ENCODE assay signal across 28 cellular contexts in the genomic region with DNA sequence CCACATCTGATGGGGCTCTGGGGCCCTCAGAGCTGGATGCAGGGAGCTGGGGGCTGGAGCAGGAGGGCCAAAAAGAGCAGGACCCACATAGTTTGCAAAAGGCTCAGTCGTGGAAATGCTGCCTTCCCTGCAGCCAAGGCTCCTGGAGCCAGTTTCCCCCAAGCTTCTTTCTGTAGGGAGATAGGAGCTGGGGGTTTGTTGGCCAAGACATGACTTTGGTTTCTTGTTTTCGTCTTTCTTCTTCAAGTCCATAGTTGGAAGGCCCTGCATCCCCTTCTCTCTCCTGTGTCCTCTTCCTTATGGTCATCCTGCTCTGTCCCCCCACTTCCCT. TPM values are rescaled to one million over a fixed set of nuclear protein-coding genes. Genes with fewer than 3 reads are reported as not detected.
A peak's percentile ranks its signal among the peaks of the same experiment; 100 is the strongest.
DNase-seq lines count a peak whose midpoint lies in the region; ATAC-seq and TF ChIP-seq lines count a peak whose summit lies in the region.
"Had no signal": no experiment of that assay in that cellular context is flagged by ENCODE, and none has a peak within 500 bp of the region (broad histone marks: within the 10 kb centered on the region; RNA-seq: fewer than 3 reads in every experiment).

No MANE protein-coding gene starts in this region.

- H3K4me1 ChIP-seq in psoas muscle (peaks cover 20% of the 10 kb centered on the region), body of pancreas (peaks cover 21% of the 10 kb centered on the region)
- H3K4me1 ChIP-seq: BE2C had no signal

- no peak for ATAC-seq in natural killer cell treated with Interleukin-12 subunit alpha and Interleukin-12 subunit beta and Interleukin-15 and Interleukin-18, amount 100 ng/mL, for 72 hours
- ATAC-seq in natural killer cell (no peak), psoas muscle (no peak), body of pancreas (no peak)

- H3K4me3 ChIP-seq in psoas muscle (no peak overlapping the region), body of pancreas (no peak overlapping the region)
- H3K4me3 ChIP-seq: PC-9 had no signal

- peak overlapping the region; percentile 51 for H3K27ac ChIP-seq in psoas muscle
- no peak overlapping the region for H3K27ac ChIP-seq in body of pancreas
- H3K27ac ChIP-seq: KMS-11, PC-9 had no signal

- peaks cover 15% of the 10 kb centered on the region for H3K27me3 Mint-ChIP-seq in activated naive CD4-positive, alpha-beta T cell treated with anti-CD3 and anti-CD28 coated beads, Interleukin-2, amount 10 ng/mL, durations not matched to agents 7 days and 5 days
- H3K27me3 Mint-ChIP-seq in activated naive CD4-positive, alpha-beta T cell treated with anti-CD3 and anti-CD28 coated beads for 36 hours (ENCODE audit: low read depth), result no peaks in the 10 kb centered on the region
- H3K27me3 Mint-ChIP-seq in natural killer cell treated with Interleukin-12 subunit alpha and Interleukin-12 subunit beta and Interleukin-15 and Interleukin-18, amount 100 ng/mL, for 72 hours, result peaks cover 4 to 10% of the 10 kb centered on the region in 2 donors
- H3K27me3 Mint-ChIP-seq in natural killer cell (ENCODE audit: low read depth in 2 of 2), result peaks cover 0 to 7% of the 10 kb centered on the region in 2 donors

- H3K36me3 ChIP-seq in psoas muscle (ENCODE audit: insufficient read depth in 1 of 2, low read depth in 1 of 2) (no peaks in the 10 kb centered on the region), body of pancreas (replicated peaks in 1 of 2; ENCODE audit: insufficient read depth in 1 of 2, low read depth in 2 of 2) (no peaks in the 10 kb centered on the region)
- H3K36me3 ChIP-seq: BE2C had no signal

- no peaks in the 10 kb centered on the region for H3K9me3 Mint-ChIP-seq in activated naive CD4-positive, alpha-beta T cell treated with anti-CD3 and anti-CD28 coated beads, Interleukin-2, amount 10 ng/mL, durations not matched to agents 7 days and 5 days
- H3K9me3 Mint-ChIP-seq in activated naive CD4-positive, alpha-beta T cell treated with anti-CD3 and anti-CD28 coated beads for 36 hours, result no peaks in the 10 kb centered on the region
- H3K9me3 Mint-ChIP-seq in natural killer cell treated with Interleukin-12 subunit alpha and Interleukin-12 subunit beta and Interleukin-15 and Interleukin-18, amount 100 ng/mL, for 72 hours, result no peaks in the 10 kb centered on the region
- no peaks in the 10 kb centered on the region for H3K9me3 Mint-ChIP-seq in natural killer cell
- H3K9me3 Mint-ChIP-seq: CD8-positive, alpha-beta memory T cell had no signal

- WGBS in psoas muscle, 3 donors, result 67 to 84% (median 76%) methylated on average over 2 of the region's 2 CpGs
- 46 to 63% methylated on average over 2 of the region's 2 CpGs for WGBS in body of pancreas, 2 donors

- TF ChIP-seq CTCF in natural killer cell (IDR thresholded peaks at IDR 0.05), result no peak
- no peak for TF ChIP-seq CTCF in psoas muscle (IDR thresholded peaks at IDR 0.05)
- TF ChIP-seq CTCF in body of pancreas (IDR thresholded peaks at IDR 0.05), result no peak

- H3K4me1 Mint-ChIP-seq in activated naive CD4-positive, alpha-beta T cell treated with anti-CD3 and anti-CD28 coated beads, Interleukin-2, amount 10 ng/mL, durations not matched to agents 7 days and 5 days, result no peaks in the 10 kb centered on the region
- no peaks in the 10 kb centered on the region for H3K4me1 Mint-ChIP-seq in activated naive CD4-positive, alpha-beta T cell treated with anti-CD3 and anti-CD28 coated beads for 36 hours (ENCODE audit: low read depth)
- H3K4me1 Mint-ChIP-seq in natural killer cell treated with Interleukin-12 subunit alpha and Interleukin-12 subunit beta and Interleukin-15 and Interleukin-18, amount 100 ng/mL, for 72 hours (ENCODE audit: low read depth in 2 of 2), result no peaks in the 10 kb centered on the region
- H3K4me1 Mint-ChIP-seq in natural killer cell, result no peaks in the 10 kb centered on the region
- H3K4me1 Mint-ChIP-seq: IgD-negative memory B cell had no signal

- intact Hi-C loops in activated naive CD4-positive, alpha-beta T cell treated with anti-CD3 and anti-CD28 coated beads for 36 hours (cut with micrococcal nuclease), result no loop called here
- intact Hi-C loops in natural killer cell (cut with micrococcal nuclease) (no loop called here), psoas muscle (cut with DNase I) (no loop called here), body of pancreas (cut with DNase I) (no loop called here)

- H3K9me3 ChIP-seq in psoas muscle (no peaks in the 10 kb centered on the region), body of pancreas (no peaks in the 10 kb centered on the region)
- H3K9me3 ChIP-seq: BE2C had no signal

- no peaks in the 10 kb centered on the region for H3K36me3 Mint-ChIP-seq in activated naive CD4-positive, alpha-beta T cell treated with anti-CD3 and anti-CD28 coated beads, Interleukin-2, amount 10 ng/mL, durations not matched to agents 7 days and 5 days
- H3K36me3 Mint-ChIP-seq in activated naive CD4-positive, alpha-beta T cell treated with anti-CD3 and anti-CD28 coated beads for 36 hours (ENCODE audit: low read depth), result no peaks in the 10 kb centered on the region
- H3K36me3 Mint-ChIP-seq in natural killer cell treated with Interleukin-12 subunit alpha and Interleukin-12 subunit beta and Interleukin-15 and Interleukin-18, amount 100 ng/mL, for 72 hours, result no peaks in the 10 kb centered on the region
- H3K36me3 Mint-ChIP-seq in natural killer cell, result no peaks in the 10 kb centered on the region
- H3K36me3 Mint-ChIP-seq: CD14-positive monocyte; CD8-positive, alpha-beta memory T cell; IgD-negative memory B cell had no signal

- no peak for TF ChIP-seq POLR2A in body of pancreas (IDR thresholded peaks at IDR 0.05)

- no peak overlapping the region for H3K27ac Mint-ChIP-seq in activated naive CD4-positive, alpha-beta T cell treated with anti-CD3 and anti-CD28 coated beads, Interleukin-2, amount 10 ng/mL, durations not matched to agents 7 days and 5 days
- H3K27ac Mint-ChIP-seq in activated naive CD4-positive, alpha-beta T cell treated with anti-CD3 and anti-CD28 coated beads for 36 hours, result no peak overlapping the region
- no peak overlapping the region for H3K27ac Mint-ChIP-seq in natural killer cell treated with Interleukin-12 subunit alpha and Interleukin-12 subunit beta and Interleukin-15 and Interleukin-18, amount 100 ng/mL, for 72 hours
- no peak overlapping the region for H3K27ac Mint-ChIP-seq in natural killer cell
- H3K27ac Mint-ChIP-seq: CD14-positive monocyte, IgD-negative memory B cell had no signal

- H3K27me3 ChIP-seq in psoas muscle (ENCODE audit: insufficient read depth in 3 of 3, low read length in 2 of 3) (no peaks in the 10 kb centered on the region), body of pancreas (no peaks in the 10 kb centered on the region)
- H3K27me3 ChIP-seq: BE2C had no signal

- no peak overlapping the region for H3K4me3 Mint-ChIP-seq in activated naive CD4-positive, alpha-beta T cell treated with anti-CD3 and anti-CD28 coated beads, Interleukin-2, amount 10 ng/mL, durations not matched to agents 7 days and 5 days
- no peak overlapping the region for H3K4me3 Mint-ChIP-seq in activated naive CD4-positive, alpha-beta T cell treated with anti-CD3 and anti-CD28 coated beads for 36 hours
- no peak overlapping the region for H3K4me3 Mint-ChIP-seq in natural killer cell treated with Interleukin-12 subunit alpha and Interleukin-12 subunit beta and Interleukin-15 and Interleukin-18, amount 100 ng/mL, for 72 hours
- no peak overlapping the region for H3K4me3 Mint-ChIP-seq in natural killer cell
- H3K4me3 Mint-ChIP-seq: CD14-positive monocyte; CD8-positive, alpha-beta memory T cell; IgD-negative memory B cell had no signal

- CTCF ChIA-PET in activated naive CD4-positive, alpha-beta T cell treated with anti-CD3 and anti-CD28 coated beads, Interleukin-2, amount 10 ng/mL, durations not matched to agents 7 days and 5 days (lab: Charles Lee), result no interaction called here
- CTCF ChIA-PET in activated naive CD4-positive, alpha-beta T cell treated with anti-CD3 and anti-CD28 coated beads for 36 hours (lab: Charles Lee), result interaction anchor here (0.6 kb wide), 1 partner anchor 48 kb away, joined by 3 read pairs; no protein-coding TSS in a partner anchor

- peak; percentile 11 for DNase-seq in activated naive CD4-positive, alpha-beta T cell treated with anti-CD3 and anti-CD28 coated beads, Interleukin-2, amount 10 ng/mL, durations not matched to agents 7 days and 5 days
- no peak for DNase-seq in activated naive CD4-positive, alpha-beta T cell treated with anti-CD3 and anti-CD28 coated beads for 36 hours
- peak; percentile 13 for DNase-seq in natural killer cell treated with Interleukin-12 subunit alpha and Interleukin-12 subunit beta and Interleukin-15 and Interleukin-18, amount 100 ng/mL, for 72 hours (ENCODE audit: low spot score)
- DNase-seq in natural killer cell (no peak), psoas muscle (no peak), COLO668 (lab: John Stamatoyannopoulos, UW; ENCODE audit: unreplicated experiment) (no peak), body of pancreas (no peak)
- DNase-seq in activated effector memory CD4-positive, alpha-beta T cell treated with anti-CD3 and anti-CD28 coated beads, Interleukin-2, amount 50 U/mL, for 16 hours, result no peak
- DNase-seq: 8988T, ACHN, BE2C, Calu3, DMS79 treated with DMSO at 0.1 percent for 48 hours, NCI-H1048, NCI-H1417, NCI-H1694, NCI-H2029 treated with DMSO at 0.1 percent for 48 hours, NCI-H2227 treated with DMSO at 0.1 percent for 48 hours, NCI-H526 treated with DMSO at 0.1 percent for 48 hours, PC-9, SHP77 had no signal

RNA-seq across cellular contexts. Expression of gene IGF2, which starts 36.3 kb away (rescaled TPM):
- total RNA-seq in activated naive CD4-positive, alpha-beta T cell treated with anti-CD3 and anti-CD28 coated beads for 36 hours, result under 1 TPM; 0.21 to 0.37 TPM
- under 1 TPM in 1 of 2 donors, not detected in 1; 0.17 TPM for total RNA-seq in natural killer cell treated with Interleukin-12 subunit alpha and Interleukin-12 subunit beta and Interleukin-15 and Interleukin-18, amount 100 ng/mL, for 72 hours
- total RNA-seq in natural killer cell (not detected), psoas muscle (100 to 1,000 TPM in 3 of 4 donors, 10 to 100 TPM in 1; 60.2 to 471 (median 119) TPM), body of pancreas (10 to 100 TPM; 10.6 to 84.0 TPM)
- polyA plus RNA-seq in psoas muscle, result 10 to 100 TPM in 2 of 3 donors, 1 to 10 TPM in 1; 5.9 to 38.4 (median 14.6) TPM
- total RNA-seq: RPMI7951 had no signal
- polyA plus RNA-seq: CD14-positive monocyte; CD8-positive, alpha-beta memory T cell; IgD-negative memory B cell had no signal

RNA-seq across cellular contexts. Expression of gene INS, which starts 58.2 kb away (rescaled TPM):
- not detected for total RNA-seq in activated naive CD4-positive, alpha-beta T cell treated with anti-CD3 and anti-CD28 coated beads for 36 hours
- total RNA-seq in natural killer cell treated with Interleukin-12 subunit alpha and Interleukin-12 subunit beta and Interleukin-15 and Interleukin-18, amount 100 ng/mL, for 72 hours, result not detected
- total RNA-seq in natural killer cell (not detected), psoas muscle (not detected), body of pancreas (over 10,000 TPM in 1 of 2 donors, 1,000 to 10,000 TPM in 1; 1,947 to 16,276 TPM)
- polyA plus RNA-seq in psoas muscle, result 1 to 10 TPM in 1 of 3 donors, under 1 TPM in 1, not detected in 1; 0.65 to 2.8 TPM
- total RNA-seq: Calu3; CD8-positive, alpha-beta memory T cell; H4; NCI-H460; PC-9; RPMI7951 had no signal
- polyA plus RNA-seq: CD14-positive monocyte; CD8-positive, alpha-beta memory T cell; IgD-negative memory B cell had no signal

Comparison
In these comparisons a context has a peak if more than half of its experiments do, and no peak if none do; other contexts are left out.
1. DNase-seq: peak in activated naive CD4-positive, alpha-beta T cell treated with anti-CD3 and anti-CD28 coated beads, Interleukin-2, amount 10 ng/mL, durations not matched to agents 7 days and 5 days (single experiment) and natural killer cell treated with Interleukin-12 subunit alpha and Interleukin-12 subunit beta and Interleukin-15 and Interleukin-18, amount 100 ng/mL, for 72 hours (single experiment); none in activated naive CD4-positive, alpha-beta T cell treated with anti-CD3 and anti-CD28 coated beads for 36 hours (single experiment), natural killer cell (single experiment), psoas muscle (0 of 2), activated effector memory CD4-positive, alpha-beta T cell treated with anti-CD3 and anti-CD28 coated beads, Interleukin-2, amount 50 U/mL, for 16 hours (single experiment), COLO668 (single experiment) and body of pancreas (0 of 4).
2. RNA of gene IGF2, which starts 36.3 kb away (total RNA-seq): 60.2 to 471 TPM in psoas muscle and 10.6 to 84.0 TPM in body of pancreas; 0.21 to 0.37 TPM in activated naive CD4-positive, alpha-beta T cell treated with anti-CD3 and anti-CD28 coated beads for 36 hours, 0.17 TPM in natural killer cell treated with Interleukin-12 subunit alpha and Interleukin-12 subunit beta and Interleukin-15 and Interleukin-18, amount 100 ng/mL, for 72 hours and not detected in natural killer cell; every median in the first group is over 4 times any median in the second.
3. RNA of gene INS, which starts 58.2 kb away (total RNA-seq): 1,947 to 16,276 TPM in body of pancreas; not detected in activated naive CD4-positive, alpha-beta T cell treated with anti-CD3 and anti-CD28 coated beads for 36 hours, not detected in natural killer cell treated with Interleukin-12 subunit alpha and Interleukin-12 subunit beta and Interleukin-15 and Interleukin-18, amount 100 ng/mL, for 72 hours, not detected in natural killer cell and not detected in psoas muscle; every median in the first group is over 1,000 times any median in the second.